ENCODE assay signal across 2 cellular contexts in genomic region chr18:9907867-9908266, GRCh38.
TF ChIP-seq lines count a peak whose summit lies in the region.

No MANE protein-coding gene starts in this region.

TF ChIP-seq in HEK293T, 16 proteins besides CTCF, POLR2A, EP300 and RAD21 (continued from another document):
- TF ChIP-seq ELF4 (IDR thresholded peaks at IDR 0.05) (no peak), TARDBP (IDR thresholded peaks at IDR 0.05) (no peak), SP1 (IDR thresholded peaks at IDR 0.05) (no peak), L3MBTL2 (conservative IDR thresholded peaks at IDR 0.05) (no peak), ARNT (IDR thresholded peaks at IDR 0.05) (no peak), PKNOX1 (IDR thresholded peaks at IDR 0.05) (peak; percentile 84), BHLHE40 (IDR thresholded peaks at IDR 0.05; ENCODE audit: borderline replicate concordance) (no peak)

TF ChIP-seq in K562, 482 proteins besides CTCF, POLR2A, EP300 and RAD21:
- TF ChIP-seq NKRF (IDR thresholded peaks at IDR 0.05; ENCODE audit: borderline replicate concordance) (no peak), MEIS2 (IDR thresholded peaks at IDR 0.05; ENCODE audit: partially characterized antibody) (peak; percentile 89), ID3 (CRISPR knock-in tag; IDR thresholded peaks at IDR 0.05) (no peak), ID3 (tag; IDR thresholded peaks at IDR 0.05) (0 out of 2 replicates have a peak, but pooled peaks have one; percentile 18), NFXL1 (CRISPR knock-in tag; IDR thresholded peaks at IDR 0.05) (no peak), TEAD1 (CRISPR knock-in tag; IDR thresholded peaks at IDR 0.05) (0 out of 4 replicates have a peak, but pooled peaks of 1 of the 2 experiments have one; percentile 20), TCF15 (CRISPR knock-in tag; IDR thresholded peaks at IDR 0.05) (no peak), ZNF212 (CRISPR knock-in tag; IDR thresholded peaks at IDR 0.05) (no peak), ZNF398 (CRISPR knock-in tag; IDR thresholded peaks at IDR 0.05) (no peak), PKNOX1 (IDR thresholded peaks at IDR 0.05) (peak; percentile 77), ZNF143 (CRISPR knock-in tag; IDR thresholded peaks at IDR 0.05) (no peak), ZNF174 (CRISPR knock-in tag; IDR thresholded peaks at IDR 0.05) (no peak), PBX2 (CRISPR knock-in tag; IDR thresholded peaks at IDR 0.05; ENCODE audit: low read depth) (no peak), PBX2 (tag; conservative IDR thresholded peaks at IDR 0.05; ENCODE audit: low read depth) (peak; percentile 86), ATF1 (CRISPR knock-in tag; IDR thresholded peaks at IDR 0.05) (no peak), ATF1 (tag; IDR thresholded peaks at IDR 0.05) (0 out of 2 replicates have a peak, but pooled peaks have one; percentile 17), TSC22D4 (tag; IDR thresholded peaks at IDR 0.05) (no peak), KLF16 (IDR thresholded peaks at IDR 0.05) (no peak), ZNF354B (CRISPR knock-in tag; IDR thresholded peaks at IDR 0.05) (no peak), XRCC4 (IDR thresholded peaks at IDR 0.05; ENCODE audit: extremely low read depth, insufficient read depth, insufficient read length) (no peak), NCOA4 (IDR thresholded peaks at IDR 0.05; ENCODE audit: partially characterized antibody) (no peak), ATF3 (IDR thresholded peaks at IDR 0.05) (0 out of 2 replicates have a peak, but pooled peaks have one; percentile 16), ATF3 (CRISPR knock-in tag; conservative IDR thresholded peaks at IDR 0.05) (no peak)
